In genomic region chr6:42745638-42746451, GRCh38 we compare ENCODE assay signal across 8 cellular contexts. TPM values are rescaled to one million over a fixed set of nuclear protein-coding genes. Genes with fewer than 3 reads are reported as not detected.
DNase-seq lines count a peak whose midpoint lies in the region; ATAC-seq lines count a peak whose summit lies in the region.

Gene TBCC (minus strand): TSS chr6:42746103. CDS start chr6:42746073, 30 bp downstream.

- ATAC-seq in GM21529 (IDR thresholded peaks at IDR 0.05; ENCODE audit: unreplicated experiment), result peak; percentile 77

- H3K27me3 ChIP-seq in mononuclear cell (ENCODE audit: insufficient read depth, low read length), result no peaks in the 10 kb centered on the region

- peaks cover 32% of the 10 kb centered on the region for H3K4me1 ChIP-seq in mononuclear cell (ENCODE audit: insufficient read depth, low read length)

- DNase-seq in DMS114 treated with DMSO at 0.1 percent for 48 hours (lab: John Stamatoyannopoulos, UW; ENCODE audit: unreplicated experiment) (peak; percentile 98), OCI-M1 (lab: John Stamatoyannopoulos, UW) (peak; percentile 99), activated T-cell treated with anti-CD3 and anti-CD28 coated beads for 48 hours (ENCODE audit: low read depth) (peak; percentile 86), epithelial cell of prostate (ENCODE audit: low read depth, low spot score) (peak; percentile 96)
- peak; percentile 80 to 84 for DNase-seq in stimulated activated CD8-positive, alpha-beta memory T cell treated with anti-CD3 and anti-CD28 coated beads, Interleukin-2, amount 100 ng/mL, for 48 hours (ENCODE audit: low read depth in 2 of 2)

- no peaks in the 10 kb centered on the region for H3K9me3 ChIP-seq in mononuclear cell (ENCODE audit: low read depth, low read length)

- H3K4me1 Mint-ChIP-seq in IgD-negative memory B cell, result peaks cover 14 to 28% (median 25%) of the 10 kb centered on the region in 3 donors

- peak within 1 kb of the TSS; percentile 93 to 100 (median 100) for H3K4me3 Mint-ChIP-seq in IgD-negative memory B cell

- no peaks in the 10 kb centered on the region for H3K27me3 Mint-ChIP-seq in IgD-negative memory B cell

- no peaks in the 10 kb centered on the region for H3K9me3 Mint-ChIP-seq in IgD-negative memory B cell

- peak within 1 kb of the TSS; percentile 74 to 99 (median 95) for H3K27ac Mint-ChIP-seq in IgD-negative memory B cell

- peak within 1 kb of the TSS; percentile 99 for H3K4me3 ChIP-seq in mononuclear cell (ENCODE audit: low read length)

- H3K27ac ChIP-seq in epithelial cell of prostate, result peak within 1 kb of the TSS; percentile 91

- peaks cover 4% of the 10 kb centered on the region for H3K36me3 Mint-ChIP-seq in IgD-negative memory B cell

RNA-seq across cellular contexts. Expression of gene TBCC, which starts in this region (rescaled TPM):
- 67.2 TPM for polyA plus RNA-seq in IgD-negative memory B cell
- total RNA-seq in mononuclear cell, result 111 TPM

Comparison
In these comparisons a context has a peak if more than half of its experiments do, and no peak if none do; other contexts are left out.
1. Peak in every context shown above with its lines: DNase-seq, ATAC-seq, H3K4me3 ChIP-seq and H3K27ac ChIP-seq.